Comparison of ENCODE assay signal across 20 cellular contexts in genomic region chr11:128810784-128811514, GRCh38. TPM values are rescaled to one million over a fixed set of nuclear protein-coding genes. Genes with fewer than 3 reads are reported as not detected.
DNase-seq lines count a peak whose midpoint lies in the region; ATAC-seq and TF ChIP-seq lines count a peak whose summit lies in the region.
"Had no signal": no experiment of that assay in that cellular context is flagged by ENCODE, and none has a peak within 500 bp of the region (broad histone marks: within the 10 kb centered on the region; RNA-seq: fewer than 3 reads in every experiment).

No MANE protein-coding gene starts in this region.

- H3K27ac ChIP-seq in IMR-90 (ENCODE audit: insufficient read depth, low read length) (no peak overlapping the region), neuronal stem cell (replicated peaks; ENCODE audit: low read length) (no peak overlapping the region)
- H3K27ac ChIP-seq: C4-2B, HL-60, KMS-11 had no signal

- H3K4ac ChIP-seq in IMR-90 (ENCODE audit: low read depth, low read length) (no peak overlapping the region), neuronal stem cell (ENCODE audit: low read length) (no peak overlapping the region)

- TF ChIP-seq POLR2A in IMR-90 (IDR thresholded peaks at IDR 0.05; ENCODE audit: low read depth, low read length), result no peak

- H2AFZ ChIP-seq in IMR-90 (replicated peaks; ENCODE audit: low read length, poor library complexity), result no peak overlapping the region
- H2AFZ ChIP-seq in neuronal stem cell (ENCODE audit: low read length), result no peak overlapping the region

- H3K36me3 Mint-ChIP-seq in activated CD8-positive, alpha-beta memory T cell treated with anti-CD3 and anti-CD28 coated beads, Interleukin-2, amount 10 ng/mL, durations not matched to agents 7 days and 5 days, result peaks cover 57% of the 10 kb centered on the region
- H3K36me3 Mint-ChIP-seq in central memory CD8-positive, alpha-beta T cell (ENCODE audit: insufficient read depth), result peaks cover 59% of the 10 kb centered on the region

- H3K4me1 Mint-ChIP-seq in activated CD8-positive, alpha-beta memory T cell treated with anti-CD3 and anti-CD28 coated beads, Interleukin-2, amount 10 ng/mL, durations not matched to agents 7 days and 5 days, result peaks cover 16% of the 10 kb centered on the region
- peaks cover 13% of the 10 kb centered on the region for H3K4me1 Mint-ChIP-seq in central memory CD8-positive, alpha-beta T cell

- peaks cover 14% of the 10 kb centered on the region for H3K4me1 ChIP-seq in IMR-90 (ENCODE audit: control insufficient read depth, insufficient read depth, low read length)
- H3K4me1 ChIP-seq in neuronal stem cell (ENCODE audit: control insufficient read depth in 2 of 2, insufficient read depth in 1 of 2, low read depth in 1 of 2, low read length in 2 of 2), result peaks cover 5 to 7% of the 10 kb centered on the region in 2 donors

- CTCF ChIA-PET in activated CD8-positive, alpha-beta memory T cell treated with anti-CD3 and anti-CD28 coated beads, Interleukin-2, amount 10 ng/mL, durations not matched to agents 7 days and 5 days (lab: Charles Lee), result interaction anchor here (0.6 to 1.4 kb wide), 2 partner anchors 20 to 1337 kb away, joined by 3 to 10 read pairs; no protein-coding TSS in a partner anchor
- CTCF ChIA-PET in IMR-90 (lab: Yijun Ruan, JAX), result no interaction called here

- no peak overlapping the region for H3K9ac ChIP-seq in IMR-90 (ENCODE audit: low read depth, low read length)
- no peak overlapping the region for H3K9ac ChIP-seq in neuronal stem cell (ENCODE audit: low read depth, low read length, poor library complexity)
- H3K9ac ChIP-seq: KMS-11 had no signal

- H2BK12ac ChIP-seq in neuronal stem cell (ENCODE audit: low read length), result no peak overlapping the region

- H2BK120ac ChIP-seq in IMR-90 (ENCODE audit: low read depth, low read length), result no peak overlapping the region
- H2BK120ac ChIP-seq in neuronal stem cell (ENCODE audit: low read depth, low read length), result no peak overlapping the region

- H3K9me1 ChIP-seq in IMR-90 (ENCODE audit: insufficient read depth, low read length), result peaks cover 13% of the 10 kb centered on the region

- no peaks in the 10 kb centered on the region for H3K9me3 Mint-ChIP-seq in activated CD8-positive, alpha-beta memory T cell treated with anti-CD3 and anti-CD28 coated beads, Interleukin-2, amount 10 ng/mL, durations not matched to agents 7 days and 5 days (ENCODE audit: low read depth)
- no peaks in the 10 kb centered on the region for H3K9me3 Mint-ChIP-seq in central memory CD8-positive, alpha-beta T cell
- H3K9me3 Mint-ChIP-seq: HFFc6 had no signal

- POLR2A ChIA-PET in IMR-90 (lab: Charles Lee; ENCODE audit: unreplicated experiment), result no interaction called here

- 87% methylated on average over 8 of the region's 8 CpGs; no CpG with 5 or more reads in 1 of the 2 experiments for WGBS in IMR-90 (ENCODE audit: extremely low coverage in 2 of 2, insufficient read length in 1 of 2), 2 experiments
- WGBS in neuronal stem cell (ENCODE audit: extremely low coverage in 2 of 2, insufficient read length in 2 of 2, insufficient replicate concordance in 1 of 2), 2 donors, result no CpG with 5 or more reads among the region's 8 CpGs

- H3K4me3 ChIP-seq in IMR-90 (ENCODE audit: insufficient read depth, low read depth, low read length) (no peak overlapping the region), neuronal stem cell (ENCODE audit: low read length in 2 of 2) (no peak overlapping the region)

- intact Hi-C loops in IMR-90 (cut with micrococcal nuclease), result no loop called here

- no peak overlapping the region for H3K4me3 Mint-ChIP-seq in activated CD8-positive, alpha-beta memory T cell treated with anti-CD3 and anti-CD28 coated beads, Interleukin-2, amount 10 ng/mL, durations not matched to agents 7 days and 5 days
- H3K4me3 Mint-ChIP-seq in central memory CD8-positive, alpha-beta T cell, result no peak overlapping the region
- H3K4me3 Mint-ChIP-seq: HFFc6 had no signal

- H2BK15ac ChIP-seq in IMR-90 (ENCODE audit: low read depth, low read length), result no peak overlapping the region
- H2BK15ac ChIP-seq in neuronal stem cell (ENCODE audit: low read length), result no peak overlapping the region

- H3K27me3 Mint-ChIP-seq in activated CD8-positive, alpha-beta memory T cell treated with anti-CD3 and anti-CD28 coated beads, Interleukin-2, amount 10 ng/mL, durations not matched to agents 7 days and 5 days, result no peaks in the 10 kb centered on the region
- H3K27me3 Mint-ChIP-seq in central memory CD8-positive, alpha-beta T cell, result no peaks in the 10 kb centered on the region

- dilution Hi-C loops in IMR-90 (cut with HindIII; ENCODE audit: low sequenced_read_pairs, unreplicated experiment), result no loop called here

- no peak overlapping the region for H4K8ac ChIP-seq in IMR-90 (ENCODE audit: low read depth in 2 of 2, low read length in 2 of 2)
- H4K8ac ChIP-seq in neuronal stem cell (ENCODE audit: low read depth, low read length), result no peak overlapping the region

- in situ Hi-C loops in IMR-90 (cut with MboI; ENCODE audit: low sequenced_read_pairs), result no loop called here

- H3K18ac ChIP-seq in IMR-90 (ENCODE audit: low read depth, low read length) (no peak overlapping the region), neuronal stem cell (ENCODE audit: low read length) (no peak overlapping the region)

- no peak for DNase-seq in activated CD8-positive, alpha-beta memory T cell treated with anti-CD3 and anti-CD28 coated beads, Interleukin-2, amount 10 ng/mL, durations not matched to agents 7 days and 5 days
- no peak for DNase-seq in activated CD8-positive, alpha-beta memory T cell treated with anti-CD3 and anti-CD28 coated beads for 24 hours
- no peak for DNase-seq in IMR-90
- DNase-seq in central memory CD8-positive, alpha-beta T cell (ENCODE audit: low spot score in 2 of 2), result no peak
- DNase-seq in neuronal stem cell (ENCODE audit: low spot score), result no peak
- DNase-seq in left lobe of liver (ENCODE audit: low spot score), result no peak
- DNase-seq in SHP77 (lab: John Stamatoyannopoulos, UW), result no peak
- DNase-seq: DMS79, GOT3, HFFc6, NCI-H1105, NCI-H1694 treated with DMSO at 0.1 percent for 48 hours, NCI-H69, PC-3 had no signal

- H4K91ac ChIP-seq in IMR-90 (ENCODE audit: insufficient read depth, low read depth, low read length) (no peak overlapping the region), neuronal stem cell (ENCODE audit: low read depth, low read length, poor library complexity) (no peak overlapping the region)

- H2BK20ac ChIP-seq in IMR-90 (ENCODE audit: low read depth, low read length), result no peak overlapping the region

- no peak for TF ChIP-seq RAD21 in IMR-90 (IDR thresholded peaks at IDR 0.05; ENCODE audit: low read length)

- peak overlapping the region; percentile 14 for H3K27ac Mint-ChIP-seq in activated CD8-positive, alpha-beta memory T cell treated with anti-CD3 and anti-CD28 coated beads, Interleukin-2, amount 10 ng/mL, durations not matched to agents 7 days and 5 days
- H3K27ac Mint-ChIP-seq in central memory CD8-positive, alpha-beta T cell (ENCODE audit: low read depth), result peak overlapping the region; percentile 44
- H3K27ac Mint-ChIP-seq: HFFc6 had no signal

- H3K14ac ChIP-seq in IMR-90 (replicated peaks; ENCODE audit: low read depth, low read length) (no peak overlapping the region), neuronal stem cell (ENCODE audit: low read length) (no peak overlapping the region)

- H3K4me2 ChIP-seq in IMR-90 (ENCODE audit: low read depth, low read length) (no peak overlapping the region), neuronal stem cell (ENCODE audit: insufficient read depth, low read length, poor library complexity, severe bottlenecking) (no peak overlapping the region)
- H3K4me2 ChIP-seq: KMS-11 had no signal

- H3K79me1 ChIP-seq in IMR-90 (ENCODE audit: low read depth in 1 of 2, low read length in 2 of 2) (peaks cover 0 to 8% of the 10 kb centered on the region in 2 experiments; a peak in 1 of 4 replicates), neuronal stem cell (ENCODE audit: low read depth, low read length) (no peaks in the 10 kb centered on the region)

- H3K27me3 ChIP-seq in IMR-90 (ENCODE audit: control insufficient read depth, insufficient read depth, low read length) (no peaks in the 10 kb centered on the region), neuronal stem cell (ENCODE audit: control insufficient read depth in 3 of 3, insufficient read depth in 3 of 3, low read depth in 1 of 3, low read length in 3 of 3) (no peaks in the 10 kb centered on the region)

- H2BK5ac ChIP-seq in IMR-90 (ENCODE audit: low read depth, low read length, poor library complexity, severe bottlenecking) (no peak overlapping the region), neuronal stem cell (ENCODE audit: low read length) (no peak overlapping the region)

- no peaks in the 10 kb centered on the region for H3K9me3 ChIP-seq in IMR-90 (ENCODE audit: control insufficient read depth, insufficient read depth, low read length)
- H3K9me3 ChIP-seq in neuronal stem cell (replicated peaks in 1 of 2; ENCODE audit: control insufficient read depth in 2 of 2, insufficient read depth in 1 of 2, low read depth in 1 of 2, low read length in 2 of 2), result no peaks in the 10 kb centered on the region

- H3K36me3 ChIP-seq in IMR-90 (ENCODE audit: control insufficient read depth, insufficient read depth, low read length), result peaks cover 12% of the 10 kb centered on the region
- H3K36me3 ChIP-seq in neuronal stem cell (replicated peaks in 1 of 2; ENCODE audit: control insufficient read depth in 2 of 2, insufficient read depth in 2 of 2, low read length in 2 of 2), result no peaks in the 10 kb centered on the region

- H2AK5ac ChIP-seq in IMR-90 (ENCODE audit: low read depth, low read length), result no peak overlapping the region
- H2AK5ac ChIP-seq in neuronal stem cell (ENCODE audit: low read depth, low read length), result peak overlapping the region; percentile 33

- H4K20me1 ChIP-seq in IMR-90 (ENCODE audit: insufficient read depth, low read length), result no peaks in the 10 kb centered on the region

- H3K23ac ChIP-seq in IMR-90 (ENCODE audit: low read depth, low read length) (no peak overlapping the region), neuronal stem cell (ENCODE audit: low read depth, low read length, poor library complexity) (no peak overlapping the region)

- H2AK9ac ChIP-seq in IMR-90 (replicated peaks; ENCODE audit: low read depth, low read length, poor library complexity), result no peak overlapping the region

- TF ChIP-seq CTCF in IMR-90 (conservative IDR thresholded peaks at IDR 0.05; ENCODE audit: low read depth, low read length), result no peak

- TSS peak; percentile 70 for BruUV-seq in IMR-90 (replicated peaks; lab: Mats Ljungman, UMichigan)

- ATAC-seq in activated CD8-positive, alpha-beta memory T cell treated with anti-CD3 and anti-CD28 coated beads, Interleukin-2, amount 10 ng/mL, durations not matched to agents 7 days and 5 days, result no peak
- ATAC-seq in IMR-90 (ENCODE audit: low read depth) (no peak), left lobe of liver (no peak), esophagus mucosa (no peak)
- ATAC-seq in central memory CD8-positive, alpha-beta T cell (replicated peaks; ENCODE audit: extremely low read depth, poor library complexity, severe bottlenecking), result no peak
- ATAC-seq: PC-3 had no signal

- H4K5ac ChIP-seq in IMR-90 (ENCODE audit: low read depth, low read length), result no peak overlapping the region

- no peak overlapping the region for H3K56ac ChIP-seq in IMR-90 (ENCODE audit: extremely low read depth, insufficient read depth, low read length)

RNA-seq across cellular contexts. Expression of gene KCNJ1, which starts 56.1 kb away (rescaled TPM):
- not detected for total RNA-seq in activated CD8-positive, alpha-beta memory T cell treated with anti-CD3 and anti-CD28 coated beads, Interleukin-2, amount 10 ng/mL, durations not matched to agents 7 days and 5 days
- total RNA-seq in IMR-90 (2012; rRNA removed) (not detected in 2 replicates), left lobe of liver (not detected), esophagus mucosa (not detected)
- not detected in 2 replicates for polyA plus RNA-seq in IMR-90 (2012; rRNA removed)
- not detected in 2 replicates for polyA plus RNA-seq in IMR-90 (2012; cell fraction: cytosol; rRNA removed)
- polyA plus RNA-seq in IMR-90 (2012; cell fraction: nucleus; rRNA removed; ENCODE audit: low replicate concordance), result 0.17 TPM in 1 of 2 replicates, not detected in the other
- polyA plus RNA-seq in neuronal stem cell (2013, experiment 1 of 2), result 0.07 TPM
- polyA plus RNA-seq in neuronal stem cell (2013, experiment 2 of 2), result 0.07 TPM
- total RNA-seq: G401, HFFc6, MCF 10A, PC-3 had no signal
